In the genomic region with DNA sequence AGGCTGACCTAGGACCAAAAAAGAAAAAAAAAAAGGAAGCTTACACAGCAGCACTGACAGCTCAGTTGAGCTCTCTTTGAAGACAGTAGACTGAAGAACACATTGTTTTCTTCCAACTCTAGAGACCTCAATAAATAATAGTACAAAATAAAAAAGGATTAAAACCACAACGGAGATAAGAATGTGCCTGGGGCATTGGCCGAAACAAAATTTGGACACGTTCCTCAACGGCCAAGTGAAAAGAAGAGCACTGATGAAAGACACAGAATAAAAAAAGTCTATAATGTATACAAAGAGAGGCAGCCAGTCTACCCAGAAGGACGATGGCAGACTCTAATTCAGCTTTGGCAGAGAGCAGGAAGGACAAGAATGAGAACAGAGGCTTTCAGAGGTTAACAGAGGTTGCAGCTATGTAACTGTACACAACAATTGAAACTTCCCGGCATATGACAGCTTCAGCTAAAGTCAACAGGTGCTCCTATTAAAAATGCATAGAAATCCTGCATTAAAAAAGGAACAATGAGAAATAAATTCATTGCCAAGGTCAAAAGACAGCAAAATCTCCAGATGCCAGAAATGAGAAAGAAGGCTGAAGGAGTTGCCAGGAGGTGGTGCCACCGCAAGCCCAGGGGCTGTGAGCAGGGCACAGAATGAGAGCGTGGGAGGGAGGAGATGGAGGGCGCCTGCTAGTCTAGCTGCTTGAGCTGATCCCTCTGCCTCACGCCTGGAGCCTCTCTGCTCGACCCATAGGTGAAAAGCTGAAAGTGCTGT, we compare ENCODE assay signal across 11 cellular contexts.
A peak's percentile ranks its signal among the peaks of the same experiment; 100 is the strongest.
DNase-seq lines count a peak whose midpoint lies in the region; ATAC-seq, FAIRE-seq and TF ChIP-seq lines count a peak whose summit lies in the region.
"Had no signal": no experiment of that assay in that cellular context is flagged by ENCODE, and none has a peak within 500 bp of the region (broad histone marks: within the 10 kb centered on the region; RNA-seq: fewer than 3 reads in every experiment).

No MANE protein-coding gene starts in this region.

- no peak overlapping the region for H2AK5ac ChIP-seq in mesenchymal stem cell (ENCODE audit: low read length, severe bottlenecking)

- TF ChIP-seq CTCF in chondrocyte (IDR thresholded peaks at IDR 0.05) (peak; percentile 18), esophagus squamous epithelium (IDR thresholded peaks at IDR 0.05) (peak in 2 of 6 experiments; percentile 16 to 40)

- peaks cover 7% of the 10 kb centered on the region for H3K79me1 ChIP-seq in mesenchymal stem cell (replicated peaks; ENCODE audit: low read length, poor library complexity, severe bottlenecking)

- H3K4ac ChIP-seq in mesenchymal stem cell (ENCODE audit: low read depth in 1 of 2, low read length in 2 of 2), result no peak overlapping the region

- H2BK5ac ChIP-seq in mesenchymal stem cell (ENCODE audit: low read depth, low read length, poor library complexity, severe bottlenecking), result no peak overlapping the region

- H3K4me2 ChIP-seq in mesenchymal stem cell (ENCODE audit: low read length, poor library complexity, severe bottlenecking), result no peak overlapping the region

- intact Hi-C loops in naive thymus-derived CD4-positive, alpha-beta T cell (cut with micrococcal nuclease), result no loop called here
- intact Hi-C loops in esophagus squamous epithelium (cut with DNase I), result no loop called here

- peak overlapping the region in 1 of 2 experiments; percentile 84 for H3K23ac ChIP-seq in mesenchymal stem cell (ENCODE audit: low read length in 2 of 2)

- H3K9me3 ChIP-seq in CD4-positive, CD25-positive, alpha-beta regulatory T cell (ENCODE audit: control insufficient read depth in 2 of 2, low read length in 2 of 2), result no peaks in the 10 kb centered on the region
- no peaks in the 10 kb centered on the region for H3K9me3 ChIP-seq in naive thymus-derived CD4-positive, alpha-beta T cell (ENCODE audit: control insufficient read depth in 2 of 3, low read length in 3 of 3)
- H3K9me3 ChIP-seq in mesenchymal stem cell (ENCODE audit: control insufficient read depth, low read length) (no peaks in the 10 kb centered on the region), esophagus squamous epithelium (no peaks in the 10 kb centered on the region)
- H3K9me3 ChIP-seq: spleen had no signal

- H3K27me3 ChIP-seq in CD4-positive, CD25-positive, alpha-beta regulatory T cell (ENCODE audit: control insufficient read depth, insufficient read depth, low read length), result no peaks in the 10 kb centered on the region
- H3K27me3 ChIP-seq in naive thymus-derived CD4-positive, alpha-beta T cell (ENCODE audit: control insufficient read depth in 2 of 2, insufficient read depth in 2 of 2, low read length in 2 of 2), result no peaks in the 10 kb centered on the region
- no peaks in the 10 kb centered on the region for H3K27me3 ChIP-seq in mesenchymal stem cell (ENCODE audit: control insufficient read depth in 1 of 2, insufficient read depth in 1 of 2, low read length in 2 of 2)
- H3K27me3 ChIP-seq in esophagus squamous epithelium, result no peaks in the 10 kb centered on the region
- H3K27me3 ChIP-seq: spleen had no signal

- no peak overlapping the region for H2AFZ ChIP-seq in mesenchymal stem cell (ENCODE audit: low read depth, low read length)

- peak overlapping the region in 2 of 3 donors; percentile 9 to 82 for H3K27ac Mint-ChIP-seq in CD4-positive, CD25-positive, alpha-beta regulatory T cell
- H3K27ac Mint-ChIP-seq in chondrocyte (ENCODE audit: unreplicated experiment), result peak overlapping the region; percentile 25
- peak overlapping the region in 5 of 9 donors; percentile 15 to 65 (median 51) for H3K27ac Mint-ChIP-seq in naive thymus-derived CD4-positive, alpha-beta T cell

- no peak for DNase-seq in CD4-positive, CD25-positive, alpha-beta regulatory T cell
- peak; percentile 87 for DNase-seq in M059J (ENCODE audit: low read depth)
- DNase-seq in chondrocyte (ENCODE audit: low spot score), result no peak
- DNase-seq in naive thymus-derived CD4-positive, alpha-beta T cell, result peak in 3 of 9 donors; percentile 17 to 44 (median 24)
- no peak for DNase-seq in mesenchymal stem cell
- DNase-seq in esophagus squamous epithelium (lab: John Stamatoyannopoulos, UW), result no peak
- no peak for DNase-seq in GM12891 (ENCODE audit: insufficient read length, low spot score)
- DNase-seq: left colon, spleen had no signal

- H3K27ac ChIP-seq in CD4-positive, CD25-positive, alpha-beta regulatory T cell (ENCODE audit: insufficient read depth, low read length, poor library complexity, severe bottlenecking), result no peak overlapping the region
- no peak overlapping the region for H3K27ac ChIP-seq in naive thymus-derived CD4-positive, alpha-beta T cell (ENCODE audit: low read depth, low read length)
- H3K27ac ChIP-seq in mesenchymal stem cell (ENCODE audit: low read length, poor library complexity, severe bottlenecking), result no peak overlapping the region
- H3K27ac ChIP-seq in esophagus squamous epithelium, result peak overlapping the region in 2 of 4 donors; percentile 7 to 13
- H3K27ac ChIP-seq: spleen had no signal

- CTCF ChIA-PET in naive thymus-derived CD4-positive, alpha-beta T cell (lab: Charles Lee), result interaction anchor here (1.3 kb wide), 1 partner anchor 18 kb away, joined by 4 read pairs; no protein-coding TSS in a partner anchor

- FAIRE-seq in GM12891 (lab: Jason Lieb, UNC), result no peak

- no peaks in the 10 kb centered on the region for H3K27me3 Mint-ChIP-seq in CD4-positive, CD25-positive, alpha-beta regulatory T cell
- no peaks in the 10 kb centered on the region for H3K27me3 Mint-ChIP-seq in chondrocyte (ENCODE audit: low read depth)
- H3K27me3 Mint-ChIP-seq in naive thymus-derived CD4-positive, alpha-beta T cell, result peaks cover 0 to 26% (median 5%) of the 10 kb centered on the region in 5 donors

- H3K9me3 Mint-ChIP-seq in CD4-positive, CD25-positive, alpha-beta regulatory T cell, result peaks cover 0 to 3% (median 0%) of the 10 kb centered on the region in 7 donors
- no peaks in the 10 kb centered on the region for H3K9me3 Mint-ChIP-seq in chondrocyte (ENCODE audit: low read depth)
- no peaks in the 10 kb centered on the region for H3K9me3 Mint-ChIP-seq in naive thymus-derived CD4-positive, alpha-beta T cell
- H3K9me3 Mint-ChIP-seq: HFFc6 had no signal

- no peak overlapping the region for H3K4me3 Mint-ChIP-seq in CD4-positive, CD25-positive, alpha-beta regulatory T cell
- no peak overlapping the region for H3K4me3 Mint-ChIP-seq in chondrocyte (ENCODE audit: unreplicated experiment)
- peak overlapping the region in 4 of 10 donors; percentile 1 to 59 (median 19) for H3K4me3 Mint-ChIP-seq in naive thymus-derived CD4-positive, alpha-beta T cell
- H3K4me3 Mint-ChIP-seq: HFFc6 had no signal

- WGBS in mesenchymal stem cell, result 90% methylated on average over 8 of the region's 11 CpGs
- 30 to 33% methylated on average over 11 of the region's 11 CpGs for WGBS in esophagus squamous epithelium, 2 donors

- H4K8ac ChIP-seq in mesenchymal stem cell (ENCODE audit: low read length), result no peak overlapping the region

- peak overlapping the region in 1 of 2 experiments; percentile 77 for H3K14ac ChIP-seq in mesenchymal stem cell (ENCODE audit: low read length in 2 of 2)

- H3K4me1 ChIP-seq in CD4-positive, CD25-positive, alpha-beta regulatory T cell (ENCODE audit: control insufficient read depth, insufficient read depth, low read length, poor library complexity, severe bottlenecking), result no peaks in the 10 kb centered on the region
- H3K4me1 ChIP-seq in naive thymus-derived CD4-positive, alpha-beta T cell (ENCODE audit: control insufficient read depth in 2 of 2, insufficient read depth in 2 of 2, low read length in 2 of 2), result no peaks in the 10 kb centered on the region
- no peaks in the 10 kb centered on the region for H3K4me1 ChIP-seq in mesenchymal stem cell (ENCODE audit: control insufficient read depth, insufficient read depth, low read depth, low read length)
- H3K4me1 ChIP-seq in esophagus squamous epithelium, result peaks cover 11 to 22% (median 12%) of the 10 kb centered on the region in 3 donors

- H2BK12ac ChIP-seq in mesenchymal stem cell (ENCODE audit: low read length in 2 of 2), result no peak overlapping the region

- no peak overlapping the region for H3K4me3 ChIP-seq in CD4-positive, CD25-positive, alpha-beta regulatory T cell (ENCODE audit: low read depth, low read length)
- H3K4me3 ChIP-seq in naive thymus-derived CD4-positive, alpha-beta T cell (ENCODE audit: low read length), result no peak overlapping the region
- H3K4me3 ChIP-seq in mesenchymal stem cell (ENCODE audit: insufficient read depth in 1 of 2, low read depth in 1 of 2, low read length in 2 of 2), result no peak overlapping the region
- no peak overlapping the region for H3K4me3 ChIP-seq in esophagus squamous epithelium
- H3K4me3 ChIP-seq: spleen had no signal

- no peak overlapping the region for H4K91ac ChIP-seq in mesenchymal stem cell (ENCODE audit: low read length)

- POLR2A ChIA-PET in naive thymus-derived CD4-positive, alpha-beta T cell (lab: Charles Lee), result interaction anchor here (0.6 kb wide), 1 partner anchor 9 kb away, joined by 3 read pairs; no protein-coding TSS in a partner anchor

- no peak overlapping the region for H2BK15ac ChIP-seq in mesenchymal stem cell (ENCODE audit: low read depth, poor library complexity, severe bottlenecking)

- no peak overlapping the region for H2BK120ac ChIP-seq in mesenchymal stem cell (ENCODE audit: low read depth, low read length)

- no peaks in the 10 kb centered on the region for H3K36me3 ChIP-seq in CD4-positive, CD25-positive, alpha-beta regulatory T cell (ENCODE audit: control insufficient read depth, insufficient read depth, low read length)
- no peaks in the 10 kb centered on the region for H3K36me3 ChIP-seq in naive thymus-derived CD4-positive, alpha-beta T cell (ENCODE audit: control insufficient read depth in 2 of 3, insufficient read depth in 3 of 3, low read length in 3 of 3)
- H3K36me3 ChIP-seq in mesenchymal stem cell (ENCODE audit: control insufficient read depth in 1 of 2, insufficient read depth in 2 of 2, low read depth in 1 of 2, low read length in 2 of 2) (peaks cover 0 to 15% of the 10 kb centered on the region in 2 experiments), esophagus squamous epithelium (peaks cover 0 to 49% (median 0%) of the 10 kb centered on the region in 3 donors)
- H3K36me3 ChIP-seq: spleen had no signal

- H3K9ac ChIP-seq in mesenchymal stem cell (ENCODE audit: low read length), result no peak overlapping the region

- no peak for ATAC-seq in CD4-positive, CD25-positive, alpha-beta regulatory T cell (ENCODE audit: low read depth in 2 of 2)
- ATAC-seq in naive thymus-derived CD4-positive, alpha-beta T cell, result peak; percentile 51
- no peak for ATAC-seq in GM18870 (IDR thresholded peaks at IDR 0.05; ENCODE audit: unreplicated experiment)
- ATAC-seq: left colon had no signal

- H3K18ac ChIP-seq in mesenchymal stem cell (ENCODE audit: low read depth in 1 of 2, low read length in 2 of 2), result no peak overlapping the region

- peaks cover 0 to 4% (median 0%) of the 10 kb centered on the region in 4 donors for H3K4me1 Mint-ChIP-seq in CD4-positive, CD25-positive, alpha-beta regulatory T cell
- H3K4me1 Mint-ChIP-seq in chondrocyte (ENCODE audit: low read depth), result peaks cover 34% of the 10 kb centered on the region
- peaks cover 0 to 24% (median 18%) of the 10 kb centered on the region in 7 donors for H3K4me1 Mint-ChIP-seq in naive thymus-derived CD4-positive, alpha-beta T cell

- H3K36me3 Mint-ChIP-seq in CD4-positive, CD25-positive, alpha-beta regulatory T cell, result peaks cover 5% of the 10 kb centered on the region
- H3K36me3 Mint-ChIP-seq in chondrocyte (ENCODE audit: low read depth), result peaks cover 1% of the 10 kb centered on the region
- peaks cover 0 to 4% (median 0%) of the 10 kb centered on the region in 5 donors for H3K36me3 Mint-ChIP-seq in naive thymus-derived CD4-positive, alpha-beta T cell

- TF ChIP-seq POLR2A in esophagus squamous epithelium (IDR thresholded peaks at IDR 0.05), result no peak
- TF ChIP-seq POLR2A in GM12891 (IDR thresholded peaks at IDR 0.05; ENCODE audit: low read depth, low read length), result no peak
